Comparison of ENCODE assay signal across 8 cellular contexts in the genomic region with DNA sequence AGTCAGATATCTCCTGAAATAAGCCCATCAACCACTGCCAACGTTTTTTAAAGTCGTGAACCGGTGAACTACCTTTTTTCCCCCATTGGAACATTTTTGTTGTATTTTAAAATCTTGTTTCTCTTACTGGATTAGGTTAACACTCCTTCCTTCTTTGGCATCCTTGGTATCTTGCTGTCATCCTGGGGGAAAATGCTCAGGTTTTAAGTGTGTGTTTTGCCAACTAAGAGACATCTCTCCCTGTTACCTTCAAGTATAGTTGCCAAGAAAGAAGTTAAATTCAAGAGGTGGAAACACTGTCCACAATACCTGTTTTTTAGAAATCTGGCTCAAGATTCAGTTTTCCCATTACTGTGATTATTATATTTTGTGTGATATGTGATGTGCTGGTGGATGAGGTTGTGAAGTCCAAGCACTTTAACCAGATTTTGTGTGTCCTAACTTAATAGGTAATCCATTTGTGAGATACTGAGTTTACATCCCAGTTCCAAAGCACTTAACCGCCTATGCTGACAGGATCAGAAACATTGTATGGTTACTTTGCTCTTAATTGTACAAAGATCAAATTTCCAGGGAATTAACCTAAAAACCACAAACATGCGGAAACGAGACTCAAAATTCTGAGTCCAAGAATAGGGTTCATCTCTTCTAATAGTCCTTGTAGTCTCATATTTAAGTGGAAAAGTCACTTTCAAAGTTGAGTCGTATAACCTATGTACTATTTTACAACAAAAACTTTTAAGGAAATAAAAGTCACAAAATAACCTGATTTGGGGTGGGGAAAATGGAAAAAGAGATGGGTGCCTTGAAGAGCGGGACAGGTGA. TPM values are rescaled to one million over a fixed set of nuclear protein-coding genes. Genes with fewer than 3 reads are reported as not detected.
A peak's percentile ranks its signal among the peaks of the same experiment; 100 is the strongest.
DNase-seq lines count a peak whose midpoint lies in the region; ATAC-seq and TF ChIP-seq lines count a peak whose summit lies in the region.

No MANE protein-coding gene starts in this region.

- peaks cover 8% of the 10 kb centered on the region; the same call in 1 of the 2 replicates for H3K4me1 ChIP-seq in ES-I3 (ENCODE audit: insufficient read depth, low read length)
- peaks cover 13% of the 10 kb centered on the region for H3K4me1 ChIP-seq in Panc1 (ENCODE audit: control insufficient read depth, insufficient read depth, low read length)
- H3K4me1 ChIP-seq in esophagus (ENCODE audit: control insufficient read depth in 2 of 2, insufficient read depth in 2 of 2, low read length in 1 of 2): no peaks in the 10 kb centered on the region
- H3K4me1 ChIP-seq in prostate gland (replicated peaks): no peaks in the 10 kb centered on the region

- H3K4me3 ChIP-seq in Panc1 (ENCODE audit: low read depth in 2 of 2, low read length in 2 of 2): peak overlapping the region; percentile 82 to 85
- H3K4me3 ChIP-seq in esophagus (ENCODE audit: low read depth in 1 of 2, low read length in 2 of 2): peak overlapping the region in 1 of 2 donors; percentile 80
- peak overlapping the region; percentile 99 to 100 for H3K4me3 ChIP-seq in prostate gland

- H3K27ac ChIP-seq in Panc1 (ENCODE audit: low read length) (peak overlapping the region; percentile 98), esophagus (ENCODE audit: low read depth in 2 of 2, low read length in 1 of 2) (peak overlapping the region; percentile 14 to 100), prostate gland (peak overlapping the region; percentile 100)

- POLR2A ChIA-PET in Panc1 (lab: Charles Lee): interaction anchor here (0.6 kb wide), 1 partner anchor 390 kb away, joined by 3 read pairs; no protein-coding TSS in a partner anchor

- TF ChIP-seq CTCF in Panc1 (IDR thresholded peaks at IDR 0.05): no peak
- no peak for TF ChIP-seq CTCF in prostate gland (IDR thresholded peaks at IDR 0.05)
- TF ChIP-seq CTCF in omental fat pad (IDR thresholded peaks at IDR 0.05): no peak

- TF ChIP-seq POLR2A in prostate gland (IDR thresholded peaks at IDR 0.05): no peak

- peak overlapping the region; percentile 94 for H3K9ac ChIP-seq in ES-I3 (ENCODE audit: low read depth, low read length)

- intact Hi-C loops in Panc1 (cut with micrococcal nuclease; ENCODE audit: unreplicated experiment): no loop called here
- intact Hi-C loops in prostate gland (cut with DNase I): loop anchor here (2.0 to 5.0 kb wide), 3 partner anchors 46 to 376 kb away; no protein-coding TSS in a partner anchor

- no peak for ATAC-seq in Panc1
- no peak for ATAC-seq in omental fat pad (ENCODE audit: low FRiP score)

- CTCF ChIA-PET in Panc1 (lab: Charles Lee): no interaction called here

- 37 to 47% methylated on average over 8 of the region's 8 CpGs for WGBS in esophagus, 2 donors
- WGBS in prostate gland: 30% methylated on average over 8 of the region's 8 CpGs

- no peak for DNase-seq in Panc1 (ENCODE audit: low read depth, low spot score)
- no peak for DNase-seq in prostate gland (ENCODE audit: low spot score)
- DNase-seq in omental fat pad (ENCODE audit: low spot score): no peak
- DNase-seq in NCI-H1930 (lab: John Stamatoyannopoulos, UW): no peak
- DNase-seq in NCI-H1436 treated with DMSO at 0.1 percent for 48 hours (lab: John Stamatoyannopoulos, UW): no peak
- DNase-seq in stimulated activated CD8-positive, alpha-beta memory T cell treated with anti-CD3 and anti-CD28 coated beads, Interleukin-4, amount 100 ng/mL, for 48 hours: no peak

- H3K9me3 ChIP-seq in ES-I3 (ENCODE audit: control insufficient read depth, insufficient read depth, low read length) (no peaks in the 10 kb centered on the region), Panc1 (ENCODE audit: control insufficient read depth, insufficient read depth, low read depth, low read length) (peaks cover 3% of the 10 kb centered on the region; the same call in 1 of the 2 replicates), esophagus (ENCODE audit: control insufficient read depth in 2 of 2, insufficient read depth in 1 of 2, low read depth in 1 of 2, low read length in 1 of 2) (no peaks in the 10 kb centered on the region), prostate gland (no peaks in the 10 kb centered on the region)

- TSS peak; percentile 86 for BruUV-seq in Panc1 (replicated peaks; lab: Mats Ljungman, UMichigan)

- H3K36me3 ChIP-seq in ES-I3 (ENCODE audit: insufficient read depth, low read length) (no peaks in the 10 kb centered on the region), Panc1 (ENCODE audit: control insufficient read depth, insufficient read depth, low read length) (peaks cover 14% of the 10 kb centered on the region; the same call in 1 of the 2 replicates), esophagus (ENCODE audit: control insufficient read depth in 2 of 2, insufficient read depth in 2 of 2, low read length in 1 of 2) (no peaks in the 10 kb centered on the region), prostate gland (no peaks in the 10 kb centered on the region)

- no peaks in the 10 kb centered on the region for H3K27me3 ChIP-seq in Panc1 (ENCODE audit: control insufficient read depth, insufficient read depth, low read length)
- H3K27me3 ChIP-seq in esophagus (ENCODE audit: control insufficient read depth in 1 of 2, insufficient read depth in 2 of 2, low read length in 2 of 2): no peaks in the 10 kb centered on the region
- H3K27me3 ChIP-seq in prostate gland (replicated peaks; ENCODE audit: insufficient read depth): no peaks in the 10 kb centered on the region

- in situ Hi-C loops in Panc1 (cut with HindIII; ENCODE audit: low pct_unique_long_range_greater_than_20kb, low sequenced_read_pairs): no loop called here

RNA-seq across cellular contexts. Expression of a gene that starts 1.3 kb away (rescaled TPM):
- total RNA-seq in Panc1 (2021; ENCODE audit: unreplicated experiment) (80.2 TPM), prostate gland (100 to 1,000 TPM; 145 to 166 TPM), omental fat pad (100 to 1,000 TPM in 1 of 4 donors, 10 to 100 TPM in 3; 69.3 to 175 (median 82.9) TPM)
- polyA plus RNA-seq in Panc1 (2012; ENCODE audit: insufficient read length): 40.3 TPM
- 10 to 100 TPM; 11.9 to 17.7 TPM for polyA plus RNA-seq in esophagus
